8 cellular contexts compared by ENCODE assay signal in the genomic region with DNA sequence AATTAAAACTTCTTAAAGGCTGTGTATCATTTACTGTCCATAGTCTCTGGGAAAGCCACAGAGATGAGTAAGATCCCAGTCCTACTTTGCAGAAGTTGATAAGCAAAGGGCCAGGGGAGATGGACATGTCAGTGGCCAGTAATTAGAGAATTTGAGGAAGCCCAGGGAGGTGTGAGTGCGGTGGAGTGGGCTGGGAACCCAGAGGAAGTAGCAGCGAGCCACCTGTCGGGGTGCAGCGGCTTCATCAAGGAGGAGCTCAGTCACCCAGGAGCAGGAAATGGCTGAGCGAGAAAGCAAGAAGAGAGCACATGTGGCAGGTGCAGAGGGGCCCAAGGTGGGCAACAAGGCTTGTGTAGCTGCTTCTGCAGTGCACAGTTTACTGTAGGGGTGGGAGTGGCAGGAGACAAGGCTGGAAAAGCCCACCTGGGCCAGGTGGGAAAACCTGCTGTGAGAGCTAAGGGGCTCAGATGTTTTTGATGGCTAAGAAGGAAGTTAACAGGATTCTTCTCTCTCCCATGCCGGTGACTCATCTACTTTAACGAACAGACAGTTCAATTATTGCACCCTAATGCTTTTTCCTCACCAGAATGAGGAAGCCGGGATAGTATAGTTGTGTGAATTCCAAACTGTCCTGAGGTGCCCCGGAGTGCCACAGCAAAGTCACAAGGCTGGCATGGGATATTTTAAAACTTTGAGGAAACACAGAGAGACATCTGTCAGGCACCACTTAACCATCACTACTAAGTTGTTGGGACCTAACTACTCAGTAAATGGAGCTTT. TPM values are rescaled to one million over a fixed set of nuclear protein-coding genes. Genes with fewer than 3 reads are reported as not detected.
DNase-seq lines count a peak whose midpoint lies in the region; ATAC-seq and TF ChIP-seq lines count a peak whose summit lies in the region.

No MANE protein-coding gene starts in this region.

- peaks cover 46% of the 10 kb centered on the region for H3K4me1 Mint-ChIP-seq in activated CD4-positive, alpha-beta memory T cell treated with anti-CD3 and anti-CD28 coated beads, Interleukin-2, amount 10 ng/mL, durations not matched to agents 7 days and 5 days
- peaks cover 65% of the 10 kb centered on the region for H3K4me1 Mint-ChIP-seq in memory B cell

- peak; percentile 38 for DNase-seq in activated naive CD4-positive, alpha-beta T cell treated with Interleukin-2 at 50 U/mL for 16 hours
- no peak for DNase-seq in activated naive CD4-positive, alpha-beta T cell treated with anti-CD3 and anti-CD28 coated beads, Interleukin-2, amount 50 U/mL, for 16 hours
- peak; percentile 36 for DNase-seq in activated CD4-positive, alpha-beta memory T cell treated with anti-CD3 and anti-CD28 coated beads, Interleukin-2, amount 10 ng/mL, durations not matched to agents 7 days and 5 days
- peak; percentile 22 to 40 for DNase-seq in memory B cell (ENCODE audit: low spot score in 2 of 2)
- DNase-seq in posterior cingulate gyrus = no peak
- DNase-seq in hippocampal formation (lab: John Stamatoyannopoulos, UW) = no peak
- no peak for DNase-seq in PC-3

- H3K4me3 ChIP-seq in PC-3 (ENCODE audit: low read length) = no peak overlapping the region

- H4K20me1 ChIP-seq in PC-3 (ENCODE audit: low read length) = 0 out of 2 replicates have a peak, but pooled peaks cover 3% of the 10 kb centered on the region

- no peak overlapping the region for H3K27ac ChIP-seq in PC-3 (ENCODE audit: low read length)

- peak overlapping the region; percentile 44 for H3K27ac Mint-ChIP-seq in activated CD4-positive, alpha-beta memory T cell treated with anti-CD3 and anti-CD28 coated beads, Interleukin-2, amount 10 ng/mL, durations not matched to agents 7 days and 5 days
- peak overlapping the region; percentile 94 for H3K27ac Mint-ChIP-seq in memory B cell

- H3K9me3 ChIP-seq in PC-3 (ENCODE audit: low read length) = no peaks in the 10 kb centered on the region

- H3K36me3 Mint-ChIP-seq in activated CD4-positive, alpha-beta memory T cell treated with anti-CD3 and anti-CD28 coated beads, Interleukin-2, amount 10 ng/mL, durations not matched to agents 7 days and 5 days (ENCODE audit: low read depth) = peaks cover 10% of the 10 kb centered on the region
- H3K36me3 Mint-ChIP-seq in memory B cell = peaks cover 8% of the 10 kb centered on the region

- H3K9me2 ChIP-seq in PC-3 (replicated peaks; ENCODE audit: low read length) = no peaks in the 10 kb centered on the region

- peaks cover 13% of the 10 kb centered on the region for H3K4me1 ChIP-seq in PC-3 (ENCODE audit: insufficient read depth, low read length)

- BruUV-seq in PC-3 (replicated peaks; lab: Mats Ljungman, UMichigan) = no TSS peak

- TF ChIP-seq CTCF in PC-3 (conservative IDR thresholded peaks at IDR 0.05; ENCODE audit: low read depth, low read length) = no peak

- no peak overlapping the region for H3K4me3 Mint-ChIP-seq in activated CD4-positive, alpha-beta memory T cell treated with anti-CD3 and anti-CD28 coated beads, Interleukin-2, amount 10 ng/mL, durations not matched to agents 7 days and 5 days
- peak overlapping the region; percentile 79 for H3K4me3 Mint-ChIP-seq in memory B cell

- H3K4me2 ChIP-seq in PC-3 (ENCODE audit: low read length) = no peak overlapping the region

- ATAC-seq in HG03469 (IDR thresholded peaks at IDR 0.05; ENCODE audit: unreplicated experiment) = peak; percentile 51
- ATAC-seq in memory B cell (ENCODE audit: low read depth) = peak; percentile 71
- ATAC-seq in PC-3 = no peak

- no peaks in the 10 kb centered on the region for H3K27me3 ChIP-seq in PC-3 (ENCODE audit: low read length)

- CTCF ChIA-PET in activated CD4-positive, alpha-beta memory T cell treated with anti-CD3 and anti-CD28 coated beads, Interleukin-2, amount 10 ng/mL, durations not matched to agents 7 days and 5 days (lab: Charles Lee) = interaction anchor here (0.6 to 4.9 kb wide), 11 partner anchors 10 to 924 kb away, joined by 3 to 30 read pairs (median 3); no protein-coding TSS in a partner anchor
- CTCF ChIA-PET in PC-3 (lab: Charles Lee) = no interaction called here

- intact Hi-C loops in posterior cingulate gyrus (cut with DNase I) = no loop called here
- intact Hi-C loops in PC-3 (cut with micrococcal nuclease) = no loop called here

- H3K27me3 Mint-ChIP-seq in activated CD4-positive, alpha-beta memory T cell treated with anti-CD3 and anti-CD28 coated beads, Interleukin-2, amount 10 ng/mL, durations not matched to agents 7 days and 5 days = no peaks in the 10 kb centered on the region
- no peaks in the 10 kb centered on the region for H3K27me3 Mint-ChIP-seq in memory B cell

- H3K36me3 ChIP-seq in PC-3 (ENCODE audit: low read depth, low read length) = no peaks in the 10 kb centered on the region

- H3F3A ChIP-seq in PC-3 (ENCODE audit: low read length, unreplicated experiment) = no peaks in the 10 kb centered on the region

- H3K9me3 Mint-ChIP-seq in activated CD4-positive, alpha-beta memory T cell treated with anti-CD3 and anti-CD28 coated beads, Interleukin-2, amount 10 ng/mL, durations not matched to agents 7 days and 5 days = peaks cover 2% of the 10 kb centered on the region
- no peaks in the 10 kb centered on the region for H3K9me3 Mint-ChIP-seq in memory B cell

- peaks cover 28% of the 10 kb centered on the region for H3K79me2 ChIP-seq in PC-3 (ENCODE audit: low read length)

- H2AFZ ChIP-seq in PC-3 (ENCODE audit: low read length) = no peak overlapping the region

- POLR2A ChIA-PET in activated CD4-positive, alpha-beta memory T cell treated with anti-CD3 and anti-CD28 coated beads, Interleukin-2, amount 10 ng/mL, durations not matched to agents 7 days and 5 days (lab: Charles Lee) = interaction anchor here (4.0 kb wide), 1 partner anchor 11 kb away, joined by 21 read pairs; no protein-coding TSS in a partner anchor
- POLR2A ChIA-PET in PC-3 (lab: Charles Lee; ENCODE audit: unreplicated experiment) = no interaction called here

- no peak overlapping the region for H3K9ac ChIP-seq in PC-3 (ENCODE audit: low read length)

RNA-seq across cellular contexts. Expression of a gene that starts 34.8 kb away (rescaled TPM):
- 10 to 100 TPM; 44.5 to 44.9 TPM for total RNA-seq in activated CD4-positive, alpha-beta memory T cell treated with anti-CD3 and anti-CD28 coated beads, Interleukin-2, amount 10 ng/mL, durations not matched to agents 7 days and 5 days
- total RNA-seq in PC-3 (2014; rRNA removed) = 32.7 and 33.8 TPM in 2 replicates

Comparison
In these comparisons a context has a peak if more than half of its experiments do, and no peak if none do; other contexts are left out.
1. DNase-seq: peak in activated naive CD4-positive, alpha-beta T cell treated with Interleukin-2 at 50 U/mL for 16 hours (single experiment), activated CD4-positive, alpha-beta memory T cell treated with anti-CD3 and anti-CD28 coated beads, Interleukin-2, amount 10 ng/mL, durations not matched to agents 7 days and 5 days (single experiment) and memory B cell (2 of 2); none in activated naive CD4-positive, alpha-beta T cell treated with anti-CD3 and anti-CD28 coated beads, Interleukin-2, amount 50 U/mL, for 16 hours (single experiment), posterior cingulate gyrus (0 of 10), hippocampal formation (0 of 2) and PC-3 (single experiment).